ENCODE assay signal across 1 cellular context in the genomic region with DNA sequence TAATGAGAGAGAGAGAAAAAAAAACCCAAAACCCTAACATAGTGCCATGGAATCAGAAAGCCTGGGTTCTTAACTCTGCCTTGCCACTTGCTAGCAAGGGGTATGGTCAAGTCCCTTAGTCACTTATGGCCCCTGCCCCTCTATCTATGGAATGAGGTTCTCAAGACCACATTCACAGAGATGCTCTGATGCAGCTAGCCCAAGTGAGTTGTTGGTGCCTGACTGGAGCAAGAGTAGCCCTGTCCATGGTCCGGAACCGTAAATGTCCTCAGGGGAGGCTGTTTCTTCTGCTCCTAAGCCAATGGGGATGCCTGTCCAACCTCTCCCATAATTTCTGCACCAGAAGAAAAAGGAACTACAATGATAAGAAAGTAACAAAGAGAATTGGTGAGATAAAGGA.
TF ChIP-seq lines count a peak whose summit lies in the region.

No MANE protein-coding gene starts in this region.

TF ChIP-seq in Ishikawa, 13 proteins besides CTCF, POLR2A, EP300 and RAD21 (continued from another document):
- TF ChIP-seq FOXM1 (IDR thresholded peaks at IDR 0.05; ENCODE audit: borderline replicate concordance, low read depth) (no peak), TEAD4 (IDR thresholded peaks at IDR 0.05) (no peak)
- TF ChIP-seq, protein P1, sequence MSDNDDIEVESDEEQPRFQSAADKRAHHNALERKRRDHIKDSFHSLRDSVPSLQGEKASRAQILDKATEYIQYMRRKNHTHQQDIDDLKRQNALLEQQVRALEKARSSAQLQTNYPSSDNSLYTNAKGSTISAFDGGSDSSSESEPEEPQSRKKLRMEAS (IDR thresholded peaks at IDR 0.05), result no peak
TF ChIP-seq in Ishikawa: peak in this region for 1.
